23 cellular contexts compared by ENCODE assay signal in the genomic region with DNA sequence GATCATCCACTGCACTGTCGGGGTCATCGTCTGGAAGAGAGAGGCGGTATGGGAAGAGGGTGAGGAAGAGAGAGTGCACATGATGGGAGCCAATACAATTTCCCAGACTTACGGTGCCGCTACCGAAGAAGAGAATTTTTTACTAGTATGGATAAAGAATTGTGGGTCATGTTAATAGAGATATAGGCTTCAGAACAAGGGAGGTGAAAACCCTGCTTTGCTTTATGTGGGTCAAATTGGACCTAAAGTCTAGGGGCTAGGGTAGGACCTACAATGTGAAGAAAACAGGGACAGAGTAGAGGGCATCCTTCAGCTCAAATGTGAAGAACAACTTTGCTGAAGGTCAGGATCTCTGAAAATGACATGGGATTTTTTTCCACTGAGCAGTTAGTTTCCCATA. TPM values are rescaled to one million over a fixed set of nuclear protein-coding genes. Genes with fewer than 3 reads are reported as not detected.
"Had no signal": no experiment of that assay in that cellular context is flagged by ENCODE, and none has a peak within 500 bp of the region (broad histone marks: within the 10 kb centered on the region; RNA-seq: fewer than 3 reads in every experiment).

No MANE protein-coding gene starts in this region.

- H3K27ac ChIP-seq: body of pancreas, SJSA1 had no signal

- H3K9me3 ChIP-seq: body of pancreas had no signal

- DNase-seq: activated CD4-positive, alpha-beta T cell treated with anti-CD3 and anti-CD28 coated beads for 1 hour; activated CD4-positive, alpha-beta T cell treated with anti-CD3 and anti-CD28 coated beads, Interleukin-2, amount 10 ng/mL, durations not matched to agents 24 days and 14 days; activated CD4-positive, alpha-beta T cell treated with anti-CD3 and anti-CD28 coated beads, Interleukin-2, amount 50 U/mL, for 48 hours; activated CD8-positive, alpha-beta memory T cell treated with anti-CD3 and anti-CD28 coated beads, Interleukin-2, amount 10 ng/mL, durations not matched to agents 7 days and 5 days; activated effector memory CD4-positive, alpha-beta T cell treated with Interleukin-2 at 50 U/mL for 16 hours; activated naive CD4-positive, alpha-beta T cell; activated T-cell treated with anti-CD3 and anti-CD28 coated beads, Interleukin-2, amount 50 U/mL, for 24 hours; body of pancreas; Kasumi-1; KBM-7; NCI-H1105 treated with DMSO at 0.1 percent for 48 hours; NCI-H1436 treated with DMSO at 0.1 percent for 48 hours; NCI-H187; NCI-H2081; NCI-H510A treated with DMSO at 0.1 percent for 48 hours; PC-3; SHP77; T-helper 17 cell; T-helper 9 cell had no signal

- FAIRE-seq: RCC 7860 had no signal

- H3K4me1 ChIP-seq: body of pancreas, SJSA1 had no signal

- H3K4me3 ChIP-seq: body of pancreas, SJSA1 had no signal

- ATAC-seq: activated CD8-positive, alpha-beta memory T cell treated with anti-CD3 and anti-CD28 coated beads, Interleukin-2, amount 10 ng/mL, durations not matched to agents 7 days and 5 days; body of pancreas; PC-3; T-helper 17 cell; WTC11 had no signal

- H3K36me3 ChIP-seq: SJSA1 had no signal

- H3K27me3 ChIP-seq: body of pancreas, SJSA1 had no signal

RNA-seq across cellular contexts. Expression of a gene that starts 29.9 kb away (rescaled TPM):
- total RNA-seq: activated T-helper 1 cell treated with anti-CD3 and anti-CD28 coated beads, Interleukin-12 subunit alpha, Interleukin-12 subunit beta, Interleukin-2, Interleukin-4 antibody, amounts not matched to agents 30 ng/mL and 10 ng/mL and 1 ng/mL, durations not matched to agents 14 hours and 24 hours and 36 hours; PC-3; SJSA1; T-helper 17 cell had no signal
